33 cellular contexts compared by ENCODE assay signal in the genomic region with DNA sequence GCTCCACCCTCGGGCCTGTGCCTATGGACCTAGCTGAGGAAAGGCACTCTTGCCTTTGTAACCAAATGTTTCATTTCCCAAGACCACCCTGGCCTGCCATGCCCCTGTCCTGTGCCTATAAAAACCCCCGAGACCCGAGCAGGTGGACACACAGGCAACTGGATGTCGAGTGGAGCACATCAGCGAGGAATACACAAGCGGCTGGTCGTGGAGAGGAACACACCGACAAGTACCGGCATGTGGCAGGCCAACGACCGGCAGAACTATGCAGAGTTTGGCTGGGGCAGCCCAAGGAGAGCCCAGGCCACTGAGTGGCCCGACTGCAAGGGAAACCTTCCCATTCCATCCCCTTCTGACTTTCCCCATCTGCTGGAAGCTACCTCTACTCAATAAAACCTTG.
"Had no signal": no experiment of that assay in that cellular context is flagged by ENCODE, and none has a peak within 500 bp of the region (broad histone marks: within the 10 kb centered on the region; RNA-seq: fewer than 3 reads in every experiment).

No MANE protein-coding gene starts in this region.

- H3K36me3 ChIP-seq: MG63 had no signal

- H3K27ac ChIP-seq: KMS-11 had no signal

- H3K9ac ChIP-seq: KMS-11 had no signal

- H3K9me3 ChIP-seq: MG63 had no signal

- DNase-seq: Karpas-422, Kasumi-1, MG63, MM.1S, MV-4-11, NCI-H1048, NCI-H1092, NCI-H1092 treated with DMSO at 0.1 percent for 48 hours, NCI-H1105, NCI-H1105 treated with DMSO at 0.1 percent for 48 hours, NCI-H1417, NCI-H1417 treated with DMSO at 0.1 percent for 48 hours, NCI-H1436, NCI-H1436 treated with DMSO at 0.1 percent for 48 hours, NCI-H146, NCI-H1694, NCI-H1694 treated with DMSO at 0.1 percent for 48 hours, NCI-H187, NCI-H187 treated with DMSO at 0.1 percent for 48 hours, NCI-H1930, NCI-H2029, NCI-H2029 treated with DMSO at 0.1 percent for 48 hours, NCI-H2081, NCI-H2081 treated with DMSO at 0.1 percent for 48 hours, NCI-H2107, NCI-H2171, NCI-H2227 treated with DMSO at 0.1 percent for 48 hours, NCI-H226, NCI-H345, NCI-H446, NCI-H446 treated with DMSO at 0.1 percent for 48 hours, NCI-H510A had no signal

- H3K4me3 ChIP-seq: MG63 had no signal

- H3K4me2 ChIP-seq: KMS-11 had no signal

- H3K27me3 ChIP-seq: MG63 had no signal
